15 cellular contexts compared by ENCODE assay signal in genomic region chr10:14949291-14949690, GRCh38. TPM values are rescaled to one million over a fixed set of nuclear protein-coding genes. Genes with fewer than 3 reads are reported as not detected.
"Had no signal": no experiment of that assay in that cellular context is flagged by ENCODE, and none has a peak within 500 bp of the region (broad histone marks: within the 10 kb centered on the region; RNA-seq: fewer than 3 reads in every experiment).

No MANE protein-coding gene starts in this region.

- H3K27me3 Mint-ChIP-seq: memory B cell; naive thymus-derived CD4-positive, alpha-beta T cell; stimulated activated memory B cell treated with anti-CD40 and anti-IgM and Interleukin-4, amounts not matched to agents 10 μg/mL and 1 μg/mL and 100 μg/mL, for 72 hours had no signal

- ATAC-seq: left ventricle myocardium superior; mucosa of descending colon; naive thymus-derived CD4-positive, alpha-beta T cell; stimulated activated memory B cell treated with anti-CD40 and anti-IgM and Interleukin-4, amounts not matched to agents 10 μg/mL and 1 μg/mL and 100 μg/mL, for 72 hours had no signal

- H3K9me3 ChIP-seq: mucosa of descending colon, tibial artery had no signal

- H3K4me3 Mint-ChIP-seq: memory B cell; stimulated activated memory B cell treated with anti-CD40 and anti-IgM and Interleukin-4, amounts not matched to agents 10 μg/mL and 1 μg/mL and 100 μg/mL, for 72 hours had no signal

- H3K4me3 ChIP-seq: mucosa of descending colon, tibial artery had no signal

- H3K9ac ChIP-seq: parathyroid adenoma had no signal

- H2AFZ ChIP-seq: parathyroid adenoma had no signal

- H3K27me3 ChIP-seq: tibial artery had no signal

- H3K27ac Mint-ChIP-seq: memory B cell; stimulated activated memory B cell treated with anti-CD40 and anti-IgM and Interleukin-4, amounts not matched to agents 10 μg/mL and 1 μg/mL and 100 μg/mL, for 72 hours had no signal

- DNase-seq: activated CD4-positive, CD25-positive, alpha-beta regulatory T cell; activated CD8-positive, alpha-beta memory T cell treated with anti-CD3 and anti-CD28 coated beads, Interleukin-2, amount 50 U/mL, for 48 hours; glutamatergic neuron; hypothalamus; kidney glomerular epithelial cell; left ventricle myocardium superior; mucosa of descending colon; naive thymus-derived CD4-positive, alpha-beta T cell; retina; stimulated activated CD4-positive, alpha-beta T cell treated with anti-CD3 and anti-CD28 coated beads, Interleukin-2, amount 100 ng/mL, for 48 hours; tibial artery had no signal

- H3K27ac ChIP-seq: parathyroid adenoma, tibial artery had no signal

- H3K9me3 Mint-ChIP-seq: memory B cell; naive thymus-derived CD4-positive, alpha-beta T cell; stimulated activated memory B cell treated with anti-CD40 and anti-IgM and Interleukin-4, amounts not matched to agents 10 μg/mL and 1 μg/mL and 100 μg/mL, for 72 hours had no signal

RNA-seq across cellular contexts. Expression of gene MEIG1, which starts 9.9 kb away (rescaled TPM):
- total RNA-seq: left ventricle myocardium superior, mucosa of descending colon, skeletal muscle tissue had no signal
